8 cellular contexts compared by ENCODE assay signal in the genomic region with DNA sequence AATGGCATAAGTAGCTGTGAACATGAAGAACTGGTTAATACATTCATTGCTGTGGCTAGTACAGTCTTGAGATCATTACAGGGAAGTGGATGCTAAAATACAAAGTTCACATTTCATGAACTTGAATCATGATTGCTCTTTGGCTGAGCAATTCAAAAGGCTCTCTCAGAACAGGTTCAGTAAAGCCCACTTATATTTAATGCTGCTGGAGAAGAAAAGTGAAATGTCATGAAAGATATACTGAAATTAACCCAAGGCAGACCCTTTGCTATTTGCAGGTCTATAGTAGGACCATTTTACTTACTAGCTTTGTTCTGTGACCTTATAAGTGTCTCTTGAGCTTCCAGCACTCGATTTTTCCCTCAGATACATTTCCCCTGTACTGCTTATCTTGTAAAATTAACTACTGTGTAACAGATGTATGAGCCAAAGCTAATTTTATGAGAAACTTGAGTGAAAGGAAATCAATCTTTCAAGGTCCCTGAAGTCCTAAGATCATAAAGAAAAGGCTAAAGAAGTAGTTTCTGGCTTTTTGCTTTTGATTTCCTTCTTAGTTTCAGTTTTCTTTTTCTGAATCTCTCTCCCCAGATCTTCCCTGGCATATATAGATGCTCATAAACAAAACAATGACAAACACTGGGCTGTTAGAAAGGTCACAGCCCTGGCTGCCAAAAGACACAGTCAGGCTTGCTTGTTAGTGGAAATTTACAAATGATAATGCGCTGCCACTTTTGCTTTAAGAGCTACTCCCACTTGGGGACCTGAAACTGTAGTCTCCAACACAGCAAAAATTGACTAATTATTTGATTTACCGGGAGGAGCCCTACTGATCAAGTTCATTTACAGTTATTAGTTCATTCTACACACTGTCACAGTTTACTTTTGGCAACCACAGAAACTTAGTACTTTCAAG.
DNase-seq lines count a peak whose midpoint lies in the region; ATAC-seq and TF ChIP-seq lines count a peak whose summit lies in the region.

No MANE protein-coding gene starts in this region.

- peak overlapping the region; percentile 93 for H3K27ac ChIP-seq in VCaP

- no peak overlapping the region for H3K4me3 ChIP-seq in fibroblast of mammary gland (ENCODE audit: control insufficient read depth, low read depth, low read length)

- ATAC-seq in HG03025 (IDR thresholded peaks at IDR 0.05; ENCODE audit: low FRiP score, unreplicated experiment) = peak; percentile 59
- ATAC-seq in GM18502 (IDR thresholded peaks at IDR 0.05; ENCODE audit: poor library complexity, unreplicated experiment) = no peak

- peak; percentile 24 for DNase-seq in activated gamma-delta T cell treated with Interleukin-2 at 50 U/mL for 16 hours
- no peak for DNase-seq in activated gamma-delta T cell (lab: John Stamatoyannopoulos, UW)
- peak; percentile 72 for DNase-seq in fibroblast of mammary gland (ENCODE audit: low read depth)
- DNase-seq in nucleus accumbens (lab: John Stamatoyannopoulos, UW) = peak in 42 of 56 donors; percentile 3 to 75 (median 22)
- no peak for DNase-seq in NCI-H1417 treated with DMSO at 0.1 percent for 48 hours (lab: John Stamatoyannopoulos, UW)

- no peak for TF ChIP-seq CTCF in VCaP (conservative IDR thresholded peaks at IDR 0.05)
- TF ChIP-seq CTCF in fibroblast of mammary gland (conservative IDR thresholded peaks at IDR 0.05; ENCODE audit: control insufficient read depth, insufficient read depth, low read depth, low read length) = no peak

Comparison
In these comparisons a context has a peak if more than half of its experiments do, and no peak if none do; other contexts are left out.
1. DNase-seq: peak in activated gamma-delta T cell treated with Interleukin-2 at 50 U/mL for 16 hours (single experiment), fibroblast of mammary gland (single experiment) and nucleus accumbens (42 of 56); none in activated gamma-delta T cell (single experiment) and NCI-H1417 treated with DMSO at 0.1 percent for 48 hours (single experiment).